ENCODE assay signal across 13 cellular contexts in genomic region chr19:45323671-45324081, GRCh38. TPM values are rescaled to one million over a fixed set of nuclear protein-coding genes. Genes with fewer than 3 reads are reported as not detected.
DNase-seq lines count a peak whose midpoint lies in the region; ATAC-seq and TF ChIP-seq lines count a peak whose summit lies in the region.
"Had no signal": no experiment of that assay in that cellular context is flagged by ENCODE, and none has a peak within 500 bp of the region (broad histone marks: within the 10 kb centered on the region; RNA-seq: fewer than 3 reads in every experiment).

No MANE protein-coding gene starts in this region.

- H3K27me3 ChIP-seq in ectodermal cell (ENCODE audit: control insufficient read depth, insufficient read depth, low read length, poor library complexity, severe bottlenecking) (peaks cover 19% of the 10 kb centered on the region), kidney epithelial cell (ENCODE audit: control insufficient read depth, insufficient read depth, low read length) (peaks cover 21% of the 10 kb centered on the region), stomach (peaks cover 0 to 46% (median 25%) of the 10 kb centered on the region in 3 donors)

- H3K27ac ChIP-seq in ectodermal cell (ENCODE audit: insufficient read depth, low read depth, low read length, poor library complexity, severe bottlenecking) (no peak overlapping the region), stomach (peak overlapping the region in 3 of 5 donors; percentile 40 to 68 (median 52))

- H3K9me3 Mint-ChIP-seq in activated T-cell treated with anti-CD3 and anti-CD28 coated beads, Interleukin-2, amount 50 U/mL, for 24 hours: no peaks in the 10 kb centered on the region
- H3K9me3 Mint-ChIP-seq: activated naive CD4-positive, alpha-beta T cell treated with anti-CD3 and anti-CD28 coated beads, Interleukin-2, amount 50 U/mL, for 72 hours had no signal

- no peak for TF ChIP-seq EP300 in stomach (IDR thresholded peaks at IDR 0.05)

- no peaks in the 10 kb centered on the region for H3K9me3 ChIP-seq in ectodermal cell (ENCODE audit: control insufficient read depth, low read length)
- H3K9me3 ChIP-seq in stomach: no peaks in the 10 kb centered on the region

- no peaks in the 10 kb centered on the region for H3K36me3 ChIP-seq in ectodermal cell (ENCODE audit: control insufficient read depth, insufficient read depth, low read length)
- H3K36me3 ChIP-seq in kidney epithelial cell (ENCODE audit: control insufficient read depth, insufficient read depth, low read length): no peaks in the 10 kb centered on the region
- H3K36me3 ChIP-seq in stomach: no peaks in the 10 kb centered on the region

- H3K4me3 Mint-ChIP-seq in activated T-cell treated with anti-CD3 and anti-CD28 coated beads, Interleukin-2, amount 50 U/mL, for 24 hours: no peak overlapping the region

- peaks cover 44% of the 10 kb centered on the region for H3K27me3 Mint-ChIP-seq in activated T-cell treated with anti-CD3 and anti-CD28 coated beads, Interleukin-2, amount 50 U/mL, for 24 hours

- intact Hi-C loops in stomach (cut with DNase I; ENCODE audit: low total_unique reads): no loop called here

- TF ChIP-seq POLR2A in stomach (IDR thresholded peaks at IDR 0.05): no peak

- peaks cover 12% of the 10 kb centered on the region for H3K4me1 ChIP-seq in ectodermal cell (ENCODE audit: control insufficient read depth, insufficient read depth, low read length)
- H3K4me1 ChIP-seq in stomach: peaks cover 9 to 28% (median 20%) of the 10 kb centered on the region in 4 donors

- ATAC-seq in HG03565 (IDR thresholded peaks at IDR 0.05; ENCODE audit: unreplicated experiment) (no peak), GM19467 (IDR thresholded peaks at IDR 0.05; ENCODE audit: unreplicated experiment) (no peak)
- ATAC-seq: activated naive CD4-positive, alpha-beta T cell treated with anti-CD3 and anti-CD28 coated beads, Interleukin-2, amount 50 U/mL, for 72 hours; PC-3 had no signal

- DNase-seq in NCI-H1417 (lab: John Stamatoyannopoulos, UW): peak in 2 of 3 experiments; percentile 33 to 39
- no peak for DNase-seq in NCI-H1417 treated with DMSO at 0.1 percent for 48 hours (lab: John Stamatoyannopoulos, UW)
- DNase-seq in kidney epithelial cell (ENCODE audit: low read depth): no peak
- DNase-seq in stomach: peak; percentile 28
- no peak for DNase-seq in activated T-cell treated with anti-CD3 and anti-CD28 coated beads, Interleukin-2, amount 50 U/mL, for 24 hours
- DNase-seq: activated CD4-positive, CD25-positive, alpha-beta regulatory T cell treated with anti-CD3 and anti-CD28 coated beads, Interleukin-2, amount 50 U/mL, for 72 hours; NCI-H1092; PC-3; stimulated activated CD4-positive, alpha-beta T cell treated with anti-CD3 and anti-CD28 coated beads, Interleukin-4, amount 100 ng/mL, for 1 hour had no signal

- H3K27ac Mint-ChIP-seq in activated T-cell treated with anti-CD3 and anti-CD28 coated beads, Interleukin-2, amount 50 U/mL, for 24 hours: no peak overlapping the region
- H3K27ac Mint-ChIP-seq: activated naive CD4-positive, alpha-beta T cell treated with anti-CD3 and anti-CD28 coated beads, Interleukin-2, amount 50 U/mL, for 72 hours had no signal

- H3K4me3 ChIP-seq in ectodermal cell (ENCODE audit: insufficient read depth, low read depth, low read length) (peak overlapping the region; percentile 18), kidney epithelial cell (ENCODE audit: low read depth, low read length) (peak overlapping the region; percentile 15), stomach (peak overlapping the region; percentile 16 to 39 (median 32))

- WGBS in ectodermal cell, 2 experiments: 7 to 9% methylated on average over 30 of the region's 30 CpGs
- WGBS in stomach, 5 donors: 2 to 8% (median 3%) methylated on average over 6 to 30 of the region's 30 CpGs

- no peaks in the 10 kb centered on the region for H3K36me3 Mint-ChIP-seq in activated T-cell treated with anti-CD3 and anti-CD28 coated beads, Interleukin-2, amount 50 U/mL, for 24 hours (ENCODE audit: low read depth)
- H3K36me3 Mint-ChIP-seq: activated naive CD4-positive, alpha-beta T cell treated with anti-CD3 and anti-CD28 coated beads, Interleukin-2, amount 50 U/mL, for 72 hours had no signal

- TF ChIP-seq CTCF in kidney epithelial cell (IDR thresholded peaks at IDR 0.05; ENCODE audit: insufficient read depth, low read length, poor library complexity, severe bottlenecking): no peak
- TF ChIP-seq CTCF in stomach (IDR thresholded peaks at IDR 0.05): no peak

- no peaks in the 10 kb centered on the region for H3K4me1 Mint-ChIP-seq in activated T-cell treated with anti-CD3 and anti-CD28 coated beads, Interleukin-2, amount 50 U/mL, for 24 hours (ENCODE audit: low read depth)

RNA-seq across cellular contexts. Expression of gene CKM, which starts 1.0 kb away (rescaled TPM):
- 0.41 TPM for polyA plus RNA-seq in ectodermal cell (2013, experiment 1 of 4)
- polyA plus RNA-seq in ectodermal cell (2013, experiment 2 of 4): not detected
- not detected for polyA plus RNA-seq in ectodermal cell (2013, experiment 3 of 4)
- polyA plus RNA-seq in ectodermal cell (2013, experiment 4 of 4): 0.45 TPM
- not detected in 2 replicates for total RNA-seq in kidney epithelial cell
- total RNA-seq in stomach: 10 to 100 TPM in 1 of 5 donors, 1 to 10 TPM in 2, not detected in 2; 4.1 to 10.8 (median 6.2) TPM
- 10 to 100 TPM; 10.9 to 58.5 (median 11.3) TPM for polyA plus RNA-seq in stomach
- total RNA-seq: activated naive CD4-positive, alpha-beta T cell treated with anti-CD3 and anti-CD28 coated beads, Interleukin-2, amount 50 U/mL, for 72 hours; PC-3 had no signal

RNA-seq across cellular contexts. Expression of gene KLC3, which starts 16.9 kb away (rescaled TPM):
- 0.22 TPM for polyA plus RNA-seq in ectodermal cell (2013, experiment 1 of 4)
- polyA plus RNA-seq in ectodermal cell (2013, experiment 2 of 4): 0.39 TPM
- 0.37 TPM for polyA plus RNA-seq in ectodermal cell (2013, experiment 3 of 4)
- 0.36 TPM for polyA plus RNA-seq in ectodermal cell (2013, experiment 4 of 4)
- total RNA-seq in kidney epithelial cell: 8.6 and 8.9 TPM in 2 replicates
- total RNA-seq in stomach: under 1 TPM in 1 of 5 donors, not detected in 4; 0.92 TPM
- polyA plus RNA-seq in stomach: 1 to 10 TPM in 2 of 3 donors, under 1 TPM in 1; 0.61 to 7.0 (median 1.1) TPM

RNA-seq across cellular contexts. Expression of gene ERCC2, which starts 46.7 kb away (rescaled TPM):
- 96.4 TPM for polyA plus RNA-seq in ectodermal cell (2013, experiment 1 of 4)
- polyA plus RNA-seq in ectodermal cell (2013, experiment 2 of 4): 97.9 TPM
- 63.9 TPM for polyA plus RNA-seq in ectodermal cell (2013, experiment 3 of 4)
- 71.3 TPM for polyA plus RNA-seq in ectodermal cell (2013, experiment 4 of 4)
- total RNA-seq in kidney epithelial cell (18.5 and 28.6 TPM in 2 replicates), stomach (10 to 100 TPM in 3 of 5 donors, 1 to 10 TPM in 2; 5.3 to 77.3 (median 12.0) TPM)
- polyA plus RNA-seq in stomach: 10 to 100 TPM in 1 of 3 donors, 1 to 10 TPM in 2; 6.2 to 10.5 (median 6.9) TPM

Comparison
In these comparisons a context has a peak if more than half of its experiments do, and no peak if none do; other contexts are left out.
1. DNase-seq: peak in NCI-H1417 (2 of 3) and stomach (single experiment); none in NCI-H1417 treated with DMSO at 0.1 percent for 48 hours (single experiment), kidney epithelial cell (single experiment) and activated T-cell treated with anti-CD3 and anti-CD28 coated beads, Interleukin-2, amount 50 U/mL, for 24 hours (single experiment).
2. Peak in every context shown above with its lines, with median percentiles within 50 percentile points of each other: H3K4me3 ChIP-seq.